25 cellular contexts compared by ENCODE assay signal in genomic region chr1:36114371-36114770, GRCh38. TPM values are rescaled to one million over a fixed set of nuclear protein-coding genes. Genes with fewer than 3 reads are reported as not detected.
DNase-seq lines count a peak whose midpoint lies in the region; ATAC-seq and TF ChIP-seq lines count a peak whose summit lies in the region.
"Had no signal": no experiment of that assay in that cellular context is flagged by ENCODE, and none has a peak within 500 bp of the region (broad histone marks: within the 10 kb centered on the region; RNA-seq: fewer than 3 reads in every experiment).

No MANE protein-coding gene starts in this region.

- no peak overlapping the region for H3K4me3 Mint-ChIP-seq in stimulated activated naive B cell treated with anti-CD40 and anti-IgM and Interleukin-4, amounts not matched to agents 10 μg/mL and 1 μg/mL and 100 μg/mL, for 72 hours
- H3K4me3 Mint-ChIP-seq: activated CD8-positive, alpha-beta T cell treated with anti-CD3 and anti-CD28 coated beads, Interleukin-2, amount 10 ng/mL, durations not matched to agents 7 days and 5 days; T-cell had no signal

- H3K4me1 ChIP-seq in SK-N-SH (ENCODE audit: control insufficient read depth in 1 of 2, insufficient read depth in 2 of 2, low read depth in 1 of 2, low read length in 1 of 2): peaks cover 13 to 28% of the 10 kb centered on the region in 2 experiments; a peak in 2 of 4 replicates
- H3K4me1 ChIP-seq in esophagus muscularis mucosa: peaks cover 4 to 45% (median 41%) of the 10 kb centered on the region in 4 donors
- H3K4me1 ChIP-seq in vagina: peaks cover 19% of the 10 kb centered on the region
- H3K4me1 ChIP-seq in PC-9 (replicated peaks; ENCODE audit: insufficient read depth): peaks cover 8% of the 10 kb centered on the region
- H3K4me1 ChIP-seq: adrenal gland, psoas muscle had no signal

- intact Hi-C loops in esophagus muscularis mucosa (cut with DNase I) (no loop called here), vagina (cut with DNase I) (no loop called here), PC-9 (cut with micrococcal nuclease; ENCODE audit: unreplicated experiment) (no loop called here)

- TF ChIP-seq EP300 in SK-N-SH (IDR thresholded peaks at IDR 0.05; ENCODE audit: borderline replicate concordance in 1 of 2, low read depth in 1 of 2, low read length in 1 of 2): no peak
- no peak for TF ChIP-seq EP300 in esophagus muscularis mucosa (IDR thresholded peaks at IDR 0.05)

- H4K20me1 ChIP-seq in SK-N-SH (ENCODE audit: insufficient read depth) (no peaks in the 10 kb centered on the region), PC-9 (ENCODE audit: insufficient read depth) (no peaks in the 10 kb centered on the region; the same call in 1 of the 2 replicates)

- DNase-seq in SK-N-SH (no peak), esophagus muscularis mucosa (ENCODE audit: extremely low spot score) (no peak), vagina (ENCODE audit: extremely low spot score in 2 of 2) (no peak), PC-9 (no peak)
- DNase-seq in stimulated activated naive B cell treated with anti-CD40 and anti-IgM and Interleukin-4, amounts not matched to agents 10 μg/mL and 1 μg/mL and 100 μg/mL, for 72 hours: no peak
- DNase-seq: activated CD4-positive, alpha-beta T cell treated with anti-CD3 and anti-CD28 coated beads for 1 hour; activated CD8-positive, alpha-beta T cell treated with anti-CD3 and anti-CD28 coated beads, Interleukin-2, amount 10 ng/mL, durations not matched to agents 7 days and 5 days; adrenal gland; AML-193; glutamatergic neuron; kidney glomerular epithelial cell; NCI-H1417; NCI-H2081 treated with DMSO at 0.1 percent for 48 hours; SHP77 treated with DMSO at 0.1 percent for 48 hours; stimulated activated CD4-positive, alpha-beta T cell treated with anti-CD3 and anti-CD28 coated beads, Interleukin-1b, Interleukin-23, amount 100 ng/mL, for 48 hours; T-cell; thyroid gland had no signal

- 70% methylated on average over 5 of the region's 5 CpGs for WGBS in SK-N-SH (ENCODE audit: low lambda C conversion rate)
- WGBS in esophagus muscularis mucosa: 74% methylated on average over 5 of the region's 5 CpGs

- H3K9me3 ChIP-seq in SK-N-SH (no peaks in the 10 kb centered on the region), esophagus muscularis mucosa (no peaks in the 10 kb centered on the region), vagina (no peaks in the 10 kb centered on the region), PC-9 (ENCODE audit: insufficient read depth, low read depth) (no peaks in the 10 kb centered on the region)
- H3K9me3 ChIP-seq: adrenal gland, neutrophil, psoas muscle, thyroid gland had no signal

- H3K27ac ChIP-seq in SK-N-SH (ENCODE audit: low read depth in 2 of 2, low read length in 1 of 2) (peak overlapping the region in 1 of 2 experiments; percentile 54; a peak in 3 of 4 replicates), esophagus muscularis mucosa (replicated peaks in 1 of 4) (peak overlapping the region; percentile 74 to 83 (median 78)), vagina (peak overlapping the region; percentile 68), PC-9 (no peak overlapping the region)
- H3K27ac ChIP-seq: 22Rv1, cardiac muscle cell, neutrophil, psoas muscle, thyroid gland had no signal

- no peaks in the 10 kb centered on the region for H3K4me1 Mint-ChIP-seq in stimulated activated naive B cell treated with anti-CD40 and anti-IgM and Interleukin-4, amounts not matched to agents 10 μg/mL and 1 μg/mL and 100 μg/mL, for 72 hours

- peaks cover 0 to 11% of the 10 kb centered on the region in 2 donors for H3K27me3 Mint-ChIP-seq in stimulated activated naive B cell treated with anti-CD40 and anti-IgM and Interleukin-4, amounts not matched to agents 10 μg/mL and 1 μg/mL and 100 μg/mL, for 72 hours

- H3K79me2 ChIP-seq in SK-N-SH (ENCODE audit: insufficient read depth): no peaks in the 10 kb centered on the region
- H3K79me2 ChIP-seq in PC-9 (ENCODE audit: low read depth): no peaks in the 10 kb centered on the region

- BruUV-seq in PC-9 (replicated peaks; lab: Mats Ljungman, UMichigan): no TSS peak

- peak overlapping the region; percentile 67; the same call in 1 of the 2 replicates for H3K9ac ChIP-seq in SK-N-SH

- H3K4me2 ChIP-seq in SK-N-SH (peak overlapping the region; percentile 69; the same call in 1 of the 2 replicates), PC-9 (no peak overlapping the region)

- H3K9me3 Mint-ChIP-seq in stimulated activated naive B cell treated with anti-CD40 and anti-IgM and Interleukin-4, amounts not matched to agents 10 μg/mL and 1 μg/mL and 100 μg/mL, for 72 hours: no peaks in the 10 kb centered on the region
- H3K9me3 Mint-ChIP-seq: T-cell had no signal

- no peak for TF ChIP-seq RAD21 in SK-N-SH (IDR thresholded peaks at IDR 0.05; ENCODE audit: low read length)

- H3K27ac Mint-ChIP-seq in stimulated activated naive B cell treated with anti-CD40 and anti-IgM and Interleukin-4, amounts not matched to agents 10 μg/mL and 1 μg/mL and 100 μg/mL, for 72 hours: no peak overlapping the region
- H3K27ac Mint-ChIP-seq: activated CD8-positive, alpha-beta T cell treated with anti-CD3 and anti-CD28 coated beads, Interleukin-2, amount 10 ng/mL, durations not matched to agents 7 days and 5 days; T-cell had no signal

- H3K36me3 Mint-ChIP-seq in stimulated activated naive B cell treated with anti-CD40 and anti-IgM and Interleukin-4, amounts not matched to agents 10 μg/mL and 1 μg/mL and 100 μg/mL, for 72 hours: peaks cover 3 to 11% of the 10 kb centered on the region in 2 donors
- H3K36me3 Mint-ChIP-seq: T-cell had no signal

- H3K4me3 ChIP-seq in SK-N-SH (ENCODE audit: low read depth in 2 of 2, low read length in 1 of 2) (no peak overlapping the region), esophagus muscularis mucosa (no peak overlapping the region), vagina (no peak overlapping the region), PC-9 (no peak overlapping the region)
- H3K4me3 ChIP-seq: adrenal gland, cardiac muscle cell, lung, psoas muscle, skin epidermis, thyroid gland had no signal

- H2AFZ ChIP-seq in SK-N-SH (ENCODE audit: low read depth) (peak overlapping the region; percentile 71; the same call in 1 of the 2 replicates), PC-9 (no peak overlapping the region)

- POLR2A ChIA-PET in SK-N-SH (lab: Yijun Ruan, JAX): interaction anchor here (0.8 to 1.1 kb wide), 2 partner anchors 19 to 35 kb away, joined by 3 to 4 read pairs; partner anchors contain the start of gene TRAPPC3
- POLR2A ChIA-PET in PC-9 (lab: Charles Lee; ENCODE audit: unreplicated experiment): interaction anchor here (0.5 to 0.6 kb wide), 2 partner anchors 74 to 110 kb away, joined by 3 to 6 read pairs; partner anchors contain the start of gene THRAP3

- CTCF ChIA-PET in SK-N-SH (lab: Yijun Ruan, JAX) (interaction anchor here (1.1 to 32.6 kb wide), 5 partner anchors 8 to 74 kb away, joined by 4 to 700 read pairs (median 6); partner anchors contain the start of gene TRAPPC3), PC-9 (lab: Charles Lee) (no interaction called here)

- H3K36me3 ChIP-seq in SK-N-SH (replicated peaks in 1 of 2; ENCODE audit: control insufficient read depth in 1 of 2, insufficient read depth in 2 of 2, low read length in 1 of 2) (no peaks in the 10 kb centered on the region), esophagus muscularis mucosa (no peaks in the 10 kb centered on the region), vagina (no peaks in the 10 kb centered on the region), PC-9 (ENCODE audit: low read depth) (no peaks in the 10 kb centered on the region)
- H3K36me3 ChIP-seq: adrenal gland, cardiac muscle cell, neutrophil, thyroid gland had no signal

- no peak for TF ChIP-seq CTCF in SK-N-SH (IDR thresholded peaks at IDR 0.05)
- TF ChIP-seq CTCF in esophagus muscularis mucosa (IDR thresholded peaks at IDR 0.05): no peak
- TF ChIP-seq CTCF in vagina (IDR thresholded peaks at IDR 0.05): no peak
- no peak for TF ChIP-seq CTCF in PC-9 (conservative IDR thresholded peaks at IDR 0.05)

- H3K27me3 ChIP-seq in SK-N-SH (ENCODE audit: insufficient read depth) (no peaks in the 10 kb centered on the region), esophagus muscularis mucosa (no peaks in the 10 kb centered on the region), vagina (no peaks in the 10 kb centered on the region), PC-9 (ENCODE audit: insufficient read depth, low read depth) (no peaks in the 10 kb centered on the region)
- H3K27me3 ChIP-seq: adrenal gland, cardiac muscle cell, neutrophil, thyroid gland had no signal

- H3K9me2 ChIP-seq in SK-N-SH (no peaks in the 10 kb centered on the region), PC-9 (ENCODE audit: insufficient read depth) (no peaks in the 10 kb centered on the region)

- H3F3A ChIP-seq in SK-N-SH (replicated peaks; ENCODE audit: insufficient read depth) (peaks cover 9% of the 10 kb centered on the region), PC-9 (ENCODE audit: insufficient read depth, low read depth) (peaks cover 5% of the 10 kb centered on the region; the same call in 1 of the 2 replicates)

- TF ChIP-seq POLR2A in esophagus muscularis mucosa (IDR thresholded peaks at IDR 0.05; ENCODE audit: low read depth) (no peak), vagina (IDR thresholded peaks at IDR 0.05) (no peak)

- no peak for ATAC-seq in SK-N-SH treated with all-trans-retinoic acid at 6 μM for 48 hours
- no peak for ATAC-seq in stimulated activated naive B cell treated with anti-CD40 and anti-IgM and Interleukin-4, amounts not matched to agents 10 μg/mL and 1 μg/mL and 100 μg/mL, for 72 hours (replicated peaks)
- ATAC-seq: activated CD8-positive, alpha-beta T cell treated with anti-CD3 and anti-CD28 coated beads, Interleukin-2, amount 10 ng/mL, durations not matched to agents 7 days and 5 days; T-cell had no signal

RNA-seq across cellular contexts. Expression of gene COL8A2, which starts 10.7 kb away (rescaled TPM):
- 2.6 and 3.1 TPM in 2 replicates for polyA plus RNA-seq in SK-N-SH (2012; rRNA removed)
- polyA plus RNA-seq in SK-N-SH (2012; cell fraction: cytosol; rRNA removed): 1.6 and 2.6 TPM in 2 replicates
- 2.3 and 2.6 TPM in 2 replicates for polyA plus RNA-seq in SK-N-SH (2012; cell fraction: nucleus; rRNA removed)
- total RNA-seq in esophagus muscularis mucosa (10 to 100 TPM; 20.7 to 57.4 (median 34.7) TPM), vagina (6.4 TPM), PC-9 (2021) (0.20 and 0.28 TPM in 2 replicates)

RNA-seq across cellular contexts. Expression of gene ADPRS, which starts 25.7 kb away (rescaled TPM):
- 54.2 and 62.3 TPM in 2 replicates for polyA plus RNA-seq in SK-N-SH (2012; rRNA removed)
- polyA plus RNA-seq in SK-N-SH (2012; cell fraction: cytosol; rRNA removed): 34.6 and 47.4 TPM in 2 replicates
- polyA plus RNA-seq in SK-N-SH (2012; cell fraction: nucleus; rRNA removed): 51.1 and 60.8 TPM in 2 replicates
- total RNA-seq in esophagus muscularis mucosa (10 to 100 TPM; 23.3 to 45.8 (median 40.8) TPM), vagina (32.2 TPM), PC-9 (2021) (30.0 and 43.1 TPM in 2 replicates)

RNA-seq across cellular contexts. Expression of gene TEKT2, which starts 30.5 kb away (rescaled TPM):
- 1.0 and 1.2 TPM in 2 replicates for polyA plus RNA-seq in SK-N-SH (2012; rRNA removed)
- polyA plus RNA-seq in SK-N-SH (2012; cell fraction: cytosol; rRNA removed): 0.17 and 0.30 TPM in 2 replicates
- 4.1 and 4.4 TPM in 2 replicates for polyA plus RNA-seq in SK-N-SH (2012; cell fraction: nucleus; rRNA removed)
- total RNA-seq in esophagus muscularis mucosa (under 1 TPM in 1 of 4 donors, not detected in 3; 0.83 TPM), vagina (not detected), PC-9 (2021) (1.1 TPM in 1 of 2 replicates, not detected in the other)
- total RNA-seq: activated CD8-positive, alpha-beta T cell treated with anti-CD3 and anti-CD28 coated beads, Interleukin-2, amount 10 ng/mL, durations not matched to agents 7 days and 5 days; M059J; psoas muscle had no signal

RNA-seq across cellular contexts. Expression of gene TRAPPC3, which starts 34.9 kb away (rescaled TPM):
- 149 and 169 TPM in 2 replicates for polyA plus RNA-seq in SK-N-SH (2012; rRNA removed)
- 172 and 173 TPM in 2 replicates for polyA plus RNA-seq in SK-N-SH (2012; cell fraction: cytosol; rRNA removed)
- 83.1 and 92.3 TPM in 2 replicates for polyA plus RNA-seq in SK-N-SH (2012; cell fraction: nucleus; rRNA removed)
- total RNA-seq in esophagus muscularis mucosa (100 to 1,000 TPM in 3 of 4 donors, 10 to 100 TPM in 1; 97.9 to 164 (median 122) TPM), vagina (52.1 TPM), PC-9 (2021) (112 and 116 TPM in 2 replicates)

RNA-seq across cellular contexts. Expression of gene MAP7D1, which starts 41.6 kb away (rescaled TPM):
- 40.6 and 69.9 TPM in 2 replicates for polyA plus RNA-seq in SK-N-SH (2012; rRNA removed)
- polyA plus RNA-seq in SK-N-SH (2012; cell fraction: cytosol; rRNA removed): 78.2 and 85.1 TPM in 2 replicates
- 137 and 148 TPM in 2 replicates for polyA plus RNA-seq in SK-N-SH (2012; cell fraction: nucleus; rRNA removed)
- 100 to 1,000 TPM; 162 to 263 (median 225) TPM for total RNA-seq in esophagus muscularis mucosa
- 93.8 TPM for total RNA-seq in vagina
- total RNA-seq in PC-9 (2021): 150 and 173 TPM in 2 replicates
